Comparison of ENCODE assay signal across 27 cellular contexts in the genomic region with DNA sequence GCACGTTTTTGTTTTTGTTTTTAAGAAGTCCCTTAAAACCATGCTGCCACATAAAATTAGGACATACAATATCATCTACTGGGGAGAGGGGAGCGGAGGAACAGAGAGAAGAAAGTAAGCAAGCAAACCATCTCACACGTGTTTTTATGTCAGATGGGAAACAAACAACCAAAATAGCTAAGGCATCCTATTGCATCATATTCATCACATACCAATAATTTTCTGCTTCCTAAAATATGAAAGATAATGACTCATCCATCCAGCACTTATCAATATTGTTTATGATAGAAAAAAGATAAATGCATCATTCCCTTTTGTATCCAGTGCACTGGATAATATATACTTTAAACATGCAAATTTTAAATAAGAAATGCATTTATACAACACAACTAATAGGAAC.
"Had no signal": no experiment of that assay in that cellular context is flagged by ENCODE, and none has a peak within 500 bp of the region (broad histone marks: within the 10 kb centered on the region; RNA-seq: fewer than 3 reads in every experiment).

No MANE protein-coding gene starts in this region.

- H3K4me1 Mint-ChIP-seq: stimulated activated effector memory CD8-positive, alpha-beta T cell treated with anti-CD3 and anti-CD28 coated beads, Interleukin-12 subunit alpha, Interleukin-12 subunit beta, amount 100 ng/mL, for 72 hours had no signal

- FAIRE-seq: kidney, small intestine had no signal

- H3K27ac Mint-ChIP-seq: mesothelial cell of epicardium; naive B cell; natural killer cell; nephron progenitor cell; neural progenitor cell; stimulated activated effector memory CD8-positive, alpha-beta T cell treated with anti-CD3 and anti-CD28 coated beads, Interleukin-12 subunit alpha, Interleukin-12 subunit beta, amount 100 ng/mL, for 72 hours; stimulated activated naive CD8-positive, alpha-beta T cell treated with anti-CD3 and anti-CD28 coated beads, Interleukin-15, Interleukin-2, amounts not matched to agents 100 ng/mL and 50 ng/mL, for 24 hours had no signal

- H3K9me3 ChIP-seq: left ventricle myocardium inferior, neutrophil, right atrium auricular region, spleen, suprapubic skin, thoracic aorta, tibial artery, uterus had no signal

- H3K79me2 ChIP-seq: parathyroid adenoma had no signal

- H3K36me3 ChIP-seq: left ventricle myocardium inferior, neural progenitor cell, neutrophil, right atrium auricular region, spleen, suprapubic skin, thoracic aorta, tibial artery, uterus had no signal

- H3K27me3 Mint-ChIP-seq: naive B cell; stimulated activated naive CD8-positive, alpha-beta T cell treated with anti-CD3 and anti-CD28 coated beads, Interleukin-15, Interleukin-2, amounts not matched to agents 100 ng/mL and 50 ng/mL, for 24 hours had no signal

- DNase-seq: hypothalamus; immature natural killer cell; kidney; left ventricle myocardium inferior; mesendoderm; naive B cell; natural killer cell; nephron progenitor cell; occipital lobe; small intestine; spleen; stimulated activated CD4-positive, alpha-beta T cell treated with anti-CD3 and anti-CD28 coated beads, Interleukin-4, amount 100 ng/mL, for 24 hours; stimulated activated naive CD4-positive, alpha-beta T cell; tibial artery; trophoblast cell; uterus had no signal

- H3K9ac ChIP-seq: neural progenitor cell, parathyroid adenoma had no signal

- H2AFZ ChIP-seq: neural progenitor cell, parathyroid adenoma had no signal

- H3K4me3 ChIP-seq: left ventricle myocardium inferior, lung, neural progenitor cell, right atrium auricular region, spleen, suprapubic skin, thoracic aorta, tibial artery, uterus had no signal

- H3K4me1 ChIP-seq: left ventricle myocardium inferior, parathyroid adenoma, right atrium auricular region, spleen, suprapubic skin, tibial artery, uterus had no signal

- H3K9me3 Mint-ChIP-seq: immature natural killer cell; mesothelial cell of epicardium; naive B cell; natural killer cell; nephron progenitor cell; neural progenitor cell; stimulated activated effector memory CD8-positive, alpha-beta T cell treated with anti-CD3 and anti-CD28 coated beads, Interleukin-12 subunit alpha, Interleukin-12 subunit beta, amount 100 ng/mL, for 72 hours; stimulated activated naive CD8-positive, alpha-beta T cell treated with anti-CD3 and anti-CD28 coated beads, Interleukin-15, Interleukin-2, amounts not matched to agents 100 ng/mL and 50 ng/mL, for 24 hours had no signal

- H3K4me3 Mint-ChIP-seq: immature natural killer cell; mesothelial cell of epicardium; natural killer cell; nephron progenitor cell; neural progenitor cell; stimulated activated effector memory CD8-positive, alpha-beta T cell treated with anti-CD3 and anti-CD28 coated beads, Interleukin-12 subunit alpha, Interleukin-12 subunit beta, amount 100 ng/mL, for 72 hours; stimulated activated naive CD8-positive, alpha-beta T cell treated with anti-CD3 and anti-CD28 coated beads, Interleukin-15, Interleukin-2, amounts not matched to agents 100 ng/mL and 50 ng/mL, for 24 hours had no signal

- H3K27me3 ChIP-seq: neural progenitor cell, neutrophil, right atrium auricular region, spleen, suprapubic skin, tibial artery, uterus had no signal

- ATAC-seq: natural killer cell; sciatic nerve; stimulated activated effector memory CD8-positive, alpha-beta T cell treated with anti-CD3 and anti-CD28 coated beads, Interleukin-12 subunit alpha, Interleukin-12 subunit beta, amount 100 ng/mL, for 72 hours had no signal

- H3K36me3 Mint-ChIP-seq: mesothelial cell of epicardium; natural killer cell; stimulated activated effector memory CD8-positive, alpha-beta T cell treated with anti-CD3 and anti-CD28 coated beads, Interleukin-12 subunit alpha, Interleukin-12 subunit beta, amount 100 ng/mL, for 72 hours had no signal

- H3K27ac ChIP-seq: left ventricle myocardium inferior, neural progenitor cell, neutrophil, parathyroid adenoma, right atrium auricular region, spleen, suprapubic skin, thoracic aorta, tibial artery, uterus had no signal

- H3K4me2 ChIP-seq: neural progenitor cell had no signal
